7 cellular contexts compared by ENCODE assay signal in the genomic region with DNA sequence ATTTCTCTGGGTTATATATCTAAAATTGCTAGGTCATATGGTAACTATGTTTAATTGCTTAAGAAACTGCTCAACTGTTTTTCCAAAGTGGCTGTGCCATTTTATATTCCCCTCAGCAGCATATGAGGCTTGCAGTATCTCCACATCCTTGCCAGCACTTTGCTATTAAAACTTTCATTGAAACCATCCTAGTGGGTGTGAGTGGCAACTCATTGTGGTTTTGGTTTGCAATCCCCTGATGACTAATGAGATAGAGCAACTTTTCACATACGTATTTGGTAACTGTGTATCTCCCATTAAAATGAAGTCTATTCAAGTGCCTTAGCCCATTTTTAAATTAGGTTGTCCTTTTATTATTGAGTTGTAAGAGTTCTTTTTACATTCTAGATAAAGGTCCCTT.
DNase-seq lines count a peak whose midpoint lies in the region; ATAC-seq and TF ChIP-seq lines count a peak whose summit lies in the region.

No MANE protein-coding gene starts in this region.

- no peak overlapping the region for H3K4me3 ChIP-seq in choroid plexus epithelial cell (ENCODE audit: low read depth, low read length)

- no peak for TF ChIP-seq CTCF in choroid plexus epithelial cell (conservative IDR thresholded peaks at IDR 0.05; ENCODE audit: low read depth, low read length)

- ATAC-seq in GM18519 (IDR thresholded peaks at IDR 0.05; ENCODE audit: low FRiP score, unreplicated experiment): peak; percentile 89
- ATAC-seq in HG02610 (IDR thresholded peaks at IDR 0.05; ENCODE audit: unreplicated experiment): peak; percentile 98
- no peak for ATAC-seq in HG02840 (IDR thresholded peaks at IDR 0.05; ENCODE audit: low FRiP score, unreplicated experiment)

- DNase-seq in NOMO-1 treated with dmso at 0.1 percent for 144 hours (lab: John Stamatoyannopoulos, UW; ENCODE audit: unreplicated experiment) (peak; percentile 86), choroid plexus epithelial cell (ENCODE audit: low read depth) (peak; percentile 88), stromal cell of bone marrow (ENCODE audit: low read depth) (peak; percentile 91), HuH-7 (ENCODE audit: low spot score) (no peak)
